ENCODE assay signal across 1 cellular context in the genomic region with DNA sequence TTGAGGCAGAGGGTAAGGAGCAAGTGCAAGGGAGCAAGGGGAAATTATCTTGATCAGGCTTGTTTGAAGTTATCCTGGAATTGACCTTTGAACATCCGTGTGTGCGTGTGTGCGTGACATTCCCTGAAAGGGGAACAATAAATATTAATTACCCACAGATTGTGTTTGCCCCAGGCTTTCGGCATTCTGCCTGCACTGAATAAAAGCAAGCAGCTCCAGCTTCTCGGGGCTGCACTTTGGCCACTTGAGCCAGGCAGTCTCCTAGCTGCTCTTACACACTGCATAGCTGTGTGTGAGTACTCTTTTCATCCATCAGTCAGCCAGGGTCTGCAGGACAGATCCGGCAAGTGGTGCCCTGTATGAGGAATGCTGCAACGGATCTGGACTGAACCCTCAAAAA.
A peak's percentile ranks its signal among the peaks of the same experiment; 100 is the strongest.
TF ChIP-seq lines count a peak whose summit lies in the region.

No MANE protein-coding gene starts in this region.

TF ChIP-seq in HepG2, 621 proteins besides CTCF, POLR2A, EP300 and RAD21 (continues in another document):
- TF ChIP-seq NFATC3 (CRISPR knock-in tag; IDR thresholded peaks at IDR 0.05) = no peak
- TF ChIP-seq, protein P1, sequence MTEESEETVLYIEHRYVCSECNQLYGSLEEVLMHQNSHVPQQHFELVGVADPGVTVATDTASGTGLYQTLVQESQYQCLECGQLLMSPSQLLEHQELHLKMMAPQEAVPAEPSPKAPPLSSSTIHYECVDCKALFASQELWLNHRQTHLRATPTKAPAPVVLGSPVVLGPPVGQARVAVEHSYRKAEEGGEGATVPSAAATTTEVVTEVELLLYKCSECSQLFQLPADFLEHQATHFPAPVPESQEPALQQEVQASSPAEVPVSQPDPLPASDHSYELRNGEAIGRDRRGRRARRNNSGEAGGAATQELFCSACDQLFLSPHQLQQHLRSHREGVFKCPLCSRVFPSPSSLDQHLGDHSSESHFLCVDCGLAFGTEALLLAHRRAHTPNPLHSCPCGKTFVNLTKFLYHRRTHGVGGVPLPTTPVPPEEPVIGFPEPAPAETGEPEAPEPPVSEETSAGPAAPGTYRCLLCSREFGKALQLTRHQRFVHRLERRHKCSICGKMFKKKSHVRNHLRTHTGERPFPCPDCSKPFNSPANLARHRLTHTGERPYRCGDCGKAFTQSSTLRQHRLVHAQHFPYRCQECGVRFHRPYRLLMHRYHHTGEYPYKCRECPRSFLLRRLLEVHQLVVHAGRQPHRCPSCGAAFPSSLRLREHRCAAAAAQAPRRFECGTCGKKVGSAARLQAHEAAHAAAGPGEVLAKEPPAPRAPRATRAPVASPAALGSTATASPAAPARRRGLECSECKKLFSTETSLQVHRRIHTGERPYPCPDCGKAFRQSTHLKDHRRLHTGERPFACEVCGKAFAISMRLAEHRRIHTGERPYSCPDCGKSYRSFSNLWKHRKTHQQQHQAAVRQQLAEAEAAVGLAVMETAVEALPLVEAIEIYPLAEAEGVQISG (CRISPR knock-in tag; IDR thresholded peaks at IDR 0.05) = peak; percentile 28; the same call in 1 of the 2 replicates
- TF ChIP-seq NAIF1 (CRISPR knock-in tag; IDR thresholded peaks at IDR 0.05; ENCODE audit: borderline replicate concordance) = no peak
- TF ChIP-seq POLR2AphosphoS5 (IDR thresholded peaks at IDR 0.05; ENCODE audit: low read depth, low read length) = peak; percentile 25; the same call in 1 of the 2 replicates
- TF ChIP-seq MIXL1 (CRISPR knock-in tag; IDR thresholded peaks at IDR 0.05) = peak; percentile 72; the same call in 1 of the 2 replicates
- peak; percentile 45; the same call in 1 of the 2 replicates for TF ChIP-seq GATAD2A (CRISPR knock-in tag; IDR thresholded peaks at IDR 0.05)
- TF ChIP-seq ZIK1 (CRISPR knock-in tag; IDR thresholded peaks at IDR 0.05; ENCODE audit: borderline replicate concordance, low read depth) = no peak
- TF ChIP-seq, protein P2, sequence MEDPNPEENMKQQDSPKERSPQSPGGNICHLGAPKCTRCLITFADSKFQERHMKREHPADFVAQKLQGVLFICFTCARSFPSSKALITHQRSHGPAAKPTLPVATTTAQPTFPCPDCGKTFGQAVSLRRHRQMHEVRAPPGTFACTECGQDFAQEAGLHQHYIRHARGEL (CRISPR knock-in tag; IDR thresholded peaks at IDR 0.05) = no peak
- TF ChIP-seq TEAD3 (CRISPR knock-in tag; optimal IDR thresholded peaks at IDR 0.05; ENCODE audit: borderline replicate concordance) = peak; percentile 61
- no peak for TF ChIP-seq LCORL (IDR thresholded peaks at IDR 0.05)
- TF ChIP-seq LCORL (CRISPR knock-in tag; IDR thresholded peaks at IDR 0.05) = peak; percentile 64; the same call in 1 of the 2 replicates
- 0 out of 2 replicates have a peak, but pooled peaks have one; percentile 62 for TF ChIP-seq MEIS2 (CRISPR knock-in tag; IDR thresholded peaks at IDR 0.05)
- no peak for TF ChIP-seq SP2 (CRISPR knock-in tag; IDR thresholded peaks at IDR 0.05)
- 0 out of 2 replicates have a peak, but pooled peaks have one; percentile 41 for TF ChIP-seq ZNF549 (CRISPR knock-in tag; IDR thresholded peaks at IDR 0.05)
- TF ChIP-seq RORA (CRISPR knock-in tag; IDR thresholded peaks at IDR 0.05) = no peak
- peak; percentile 49 for TF ChIP-seq NCOR1 (IDR thresholded peaks at IDR 0.05; ENCODE audit: borderline replicate concordance, low read length)
- peak; percentile 33 for TF ChIP-seq XRCC5 (optimal IDR thresholded peaks at IDR 0.05; ENCODE audit: low read length)
- TF ChIP-seq SOX6 (IDR thresholded peaks at IDR 0.05) = no peak
- peak; percentile 59 for TF ChIP-seq SOX6 (CRISPR knock-in tag; IDR thresholded peaks at IDR 0.05)
- TF ChIP-seq, protein P3, sequence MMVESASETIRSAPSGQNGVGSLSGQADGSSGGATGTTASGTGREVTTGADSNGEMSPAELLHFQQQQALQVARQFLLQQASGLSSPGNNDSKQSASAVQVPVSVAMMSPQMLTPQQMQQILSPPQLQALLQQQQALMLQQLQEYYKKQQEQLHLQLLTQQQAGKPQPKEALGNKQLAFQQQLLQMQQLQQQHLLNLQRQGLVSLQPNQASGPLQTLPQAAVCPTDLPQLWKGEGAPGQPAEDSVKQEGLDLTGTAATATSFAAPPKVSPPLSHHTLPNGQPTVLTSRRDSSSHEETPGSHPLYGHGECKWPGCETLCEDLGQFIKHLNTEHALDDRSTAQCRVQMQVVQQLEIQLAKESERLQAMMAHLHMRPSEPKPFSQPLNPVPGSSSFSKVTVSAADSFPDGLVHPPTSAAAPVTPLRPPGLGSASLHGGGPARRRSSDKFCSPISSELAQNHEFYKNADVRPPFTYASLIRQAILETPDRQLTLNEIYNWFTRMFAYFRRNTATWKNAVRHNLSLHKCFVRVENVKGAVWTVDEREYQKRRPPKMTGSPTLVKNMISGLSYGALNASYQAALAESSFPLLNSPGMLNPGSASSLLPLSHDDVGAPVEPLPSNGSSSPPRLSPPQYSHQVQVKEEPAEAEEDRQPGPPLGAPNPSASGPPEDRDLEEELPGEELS (CRISPR knock-in tag; IDR thresholded peaks at IDR 0.05) = peak; percentile 36; the same call in 1 of the 2 replicates
- TF ChIP-seq ZNF34 (CRISPR knock-in tag; IDR thresholded peaks at IDR 0.05; ENCODE audit: borderline replicate concordance) = no peak
- TF ChIP-seq, protein P4, sequence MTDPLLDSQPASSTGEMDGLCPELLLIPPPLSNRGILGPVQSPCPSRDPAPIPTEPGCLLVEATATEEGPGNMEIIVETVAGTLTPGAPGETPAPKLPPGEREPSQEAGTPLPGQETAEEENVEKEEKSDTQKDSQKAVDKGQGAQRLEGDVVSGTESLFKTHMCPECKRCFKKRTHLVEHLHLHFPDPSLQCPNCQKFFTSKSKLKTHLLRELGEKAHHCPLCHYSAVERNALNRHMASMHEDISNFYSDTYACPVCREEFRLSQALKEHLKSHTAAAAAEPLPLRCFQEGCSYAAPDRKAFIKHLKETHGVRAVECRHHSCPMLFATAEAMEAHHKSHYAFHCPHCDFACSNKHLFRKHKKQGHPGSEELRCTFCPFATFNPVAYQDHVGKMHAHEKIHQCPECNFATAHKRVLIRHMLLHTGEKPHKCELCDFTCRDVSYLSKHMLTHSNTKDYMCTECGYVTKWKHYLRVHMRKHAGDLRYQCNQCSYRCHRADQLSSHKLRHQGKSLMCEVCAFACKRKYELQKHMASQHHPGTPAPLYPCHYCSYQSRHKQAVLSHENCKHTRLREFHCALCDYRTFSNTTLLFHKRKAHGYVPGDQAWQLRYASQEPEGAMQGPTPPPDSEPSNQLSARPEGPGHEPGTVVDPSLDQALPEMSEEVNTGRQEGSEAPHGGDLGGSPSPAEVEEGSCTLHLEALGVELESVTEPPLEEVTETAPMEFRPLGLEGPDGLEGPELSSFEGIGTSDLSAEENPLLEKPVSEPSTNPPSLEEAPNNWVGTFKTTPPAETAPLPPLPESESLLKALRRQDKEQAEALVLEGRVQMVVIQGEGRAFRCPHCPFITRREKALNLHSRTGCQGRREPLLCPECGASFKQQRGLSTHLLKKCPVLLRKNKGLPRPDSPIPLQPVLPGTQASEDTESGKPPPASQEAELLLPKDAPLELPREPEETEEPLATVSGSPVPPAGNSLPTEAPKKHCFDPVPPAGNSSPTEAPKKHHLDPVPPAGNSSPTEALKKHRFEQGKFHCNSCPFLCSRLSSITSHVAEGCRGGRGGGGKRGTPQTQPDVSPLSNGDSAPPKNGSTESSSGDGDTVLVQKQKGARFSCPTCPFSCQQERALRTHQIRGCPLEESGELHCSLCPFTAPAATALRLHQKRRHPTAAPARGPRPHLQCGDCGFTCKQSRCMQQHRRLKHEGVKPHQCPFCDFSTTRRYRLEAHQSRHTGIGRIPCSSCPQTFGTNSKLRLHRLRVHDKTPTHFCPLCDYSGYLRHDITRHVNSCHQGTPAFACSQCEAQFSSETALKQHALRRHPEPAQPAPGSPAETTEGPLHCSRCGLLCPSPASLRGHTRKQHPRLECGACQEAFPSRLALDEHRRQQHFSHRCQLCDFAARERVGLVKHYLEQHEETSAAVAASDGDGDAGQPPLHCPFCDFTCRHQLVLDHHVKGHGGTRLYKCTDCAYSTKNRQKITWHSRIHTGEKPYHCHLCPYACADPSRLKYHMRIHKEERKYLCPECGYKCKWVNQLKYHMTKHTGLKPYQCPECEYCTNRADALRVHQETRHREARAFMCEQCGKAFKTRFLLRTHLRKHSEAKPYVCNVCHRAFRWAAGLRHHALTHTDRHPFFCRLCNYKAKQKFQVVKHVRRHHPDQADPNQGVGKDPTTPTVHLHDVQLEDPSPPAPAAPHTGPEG (CRISPR knock-in tag; IDR thresholded peaks at IDR 0.05) = peak; percentile 28; the same call in 1 of the 2 replicates
- no peak for TF ChIP-seq FIP1L1 (IDR thresholded peaks at IDR 0.05; ENCODE audit: borderline replicate concordance, insufficient read depth, low read depth, low read length)
- no peak for TF ChIP-seq ZNF678 (CRISPR knock-in tag; IDR thresholded peaks at IDR 0.05)
- 0 out of 2 replicates have a peak, but pooled peaks have one; percentile 19 for TF ChIP-seq HDAC1 (CRISPR knock-in tag; IDR thresholded peaks at IDR 0.05)
- TF ChIP-seq, protein P5, sequence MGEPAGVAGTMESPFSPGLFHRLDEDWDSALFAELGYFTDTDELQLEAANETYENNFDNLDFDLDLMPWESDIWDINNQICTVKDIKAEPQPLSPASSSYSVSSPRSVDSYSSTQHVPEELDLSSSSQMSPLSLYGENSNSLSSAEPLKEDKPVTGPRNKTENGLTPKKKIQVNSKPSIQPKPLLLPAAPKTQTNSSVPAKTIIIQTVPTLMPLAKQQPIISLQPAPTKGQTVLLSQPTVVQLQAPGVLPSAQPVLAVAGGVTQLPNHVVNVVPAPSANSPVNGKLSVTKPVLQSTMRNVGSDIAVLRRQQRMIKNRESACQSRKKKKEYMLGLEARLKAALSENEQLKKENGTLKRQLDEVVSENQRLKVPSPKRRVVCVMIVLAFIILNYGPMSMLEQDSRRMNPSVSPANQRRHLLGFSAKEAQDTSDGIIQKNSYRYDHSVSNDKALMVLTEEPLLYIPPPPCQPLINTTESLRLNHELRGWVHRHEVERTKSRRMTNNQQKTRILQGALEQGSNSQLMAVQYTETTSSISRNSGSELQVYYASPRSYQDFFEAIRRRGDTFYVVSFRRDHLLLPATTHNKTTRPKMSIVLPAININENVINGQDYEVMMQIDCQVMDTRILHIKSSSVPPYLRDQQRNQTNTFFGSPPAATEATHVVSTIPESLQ (CRISPR knock-in tag; conservative IDR thresholded peaks at IDR 0.05) = no peak
- peak; percentile 92; the same call in 1 of the 2 replicates for TF ChIP-seq ZNF292 (CRISPR knock-in tag; IDR thresholded peaks at IDR 0.05; ENCODE audit: borderline replicate concordance, low read depth)
- TF ChIP-seq TOE1 (CRISPR knock-in tag; IDR thresholded peaks at IDR 0.05) = no peak
- TF ChIP-seq, protein P6, sequence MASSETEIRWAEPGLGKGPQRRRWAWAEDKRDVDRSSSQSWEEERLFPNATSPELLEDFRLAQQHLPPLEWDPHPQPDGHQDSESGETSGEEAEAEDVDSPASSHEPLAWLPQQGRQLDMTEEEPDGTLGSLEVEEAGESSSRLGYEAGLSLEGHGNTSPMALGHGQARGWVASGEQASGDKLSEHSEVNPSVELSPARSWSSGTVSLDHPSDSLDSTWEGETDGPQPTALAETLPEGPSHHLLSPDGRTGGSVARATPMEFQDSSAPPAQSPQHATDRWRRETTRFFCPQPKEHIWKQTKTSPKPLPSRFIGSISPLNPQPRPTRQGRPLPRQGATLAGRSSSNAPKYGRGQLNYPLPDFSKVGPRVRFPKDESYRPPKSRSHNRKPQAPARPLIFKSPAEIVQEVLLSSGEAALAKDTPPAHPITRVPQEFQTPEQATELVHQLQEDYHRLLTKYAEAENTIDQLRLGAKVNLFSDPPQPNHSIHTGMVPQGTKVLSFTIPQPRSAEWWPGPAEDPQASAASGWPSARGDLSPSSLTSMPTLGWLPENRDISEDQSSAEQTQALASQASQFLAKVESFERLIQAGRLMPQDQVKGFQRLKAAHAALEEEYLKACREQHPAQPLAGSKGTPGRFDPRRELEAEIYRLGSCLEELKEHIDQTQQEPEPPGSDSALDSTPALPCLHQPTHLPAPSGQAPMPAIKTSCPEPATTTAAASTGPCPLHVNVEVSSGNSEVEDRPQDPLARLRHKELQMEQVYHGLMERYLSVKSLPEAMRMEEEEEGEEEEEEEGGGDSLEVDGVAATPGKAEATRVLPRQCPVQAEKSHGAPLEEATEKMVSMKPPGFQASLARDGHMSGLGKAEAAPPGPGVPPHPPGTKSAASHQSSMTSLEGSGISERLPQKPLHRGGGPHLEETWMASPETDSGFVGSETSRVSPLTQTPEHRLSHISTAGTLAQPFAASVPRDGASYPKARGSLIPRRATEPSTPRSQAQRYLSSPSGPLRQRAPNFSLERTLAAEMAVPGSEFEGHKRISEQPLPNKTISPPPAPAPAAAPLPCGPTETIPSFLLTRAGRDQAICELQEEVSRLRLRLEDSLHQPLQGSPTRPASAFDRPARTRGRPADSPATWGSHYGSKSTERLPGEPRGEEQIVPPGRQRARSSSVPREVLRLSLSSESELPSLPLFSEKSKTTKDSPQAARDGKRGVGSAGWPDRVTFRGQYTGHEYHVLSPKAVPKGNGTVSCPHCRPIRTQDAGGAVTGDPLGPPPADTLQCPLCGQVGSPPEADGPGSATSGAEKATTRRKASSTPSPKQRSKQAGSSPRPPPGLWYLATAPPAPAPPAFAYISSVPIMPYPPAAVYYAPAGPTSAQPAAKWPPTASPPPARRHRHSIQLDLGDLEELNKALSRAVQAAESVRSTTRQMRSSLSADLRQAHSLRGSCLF (CRISPR knock-in tag; IDR thresholded peaks at IDR 0.05; ENCODE audit: borderline replicate concordance) = no peak
- TF ChIP-seq TBX2 (CRISPR knock-in tag; IDR thresholded peaks at IDR 0.05; ENCODE audit: borderline replicate concordance) = 0 out of 2 replicates have a peak, but pooled peaks have one; percentile 31
- TF ChIP-seq HDAC6 (IDR thresholded peaks at IDR 0.05; ENCODE audit: low read depth, low read length) = no peak
- peak; percentile 32; the same call in 1 of the 2 replicates for TF ChIP-seq PHF8 (CRISPR knock-in tag; IDR thresholded peaks at IDR 0.05)
- TF ChIP-seq, protein P7, sequence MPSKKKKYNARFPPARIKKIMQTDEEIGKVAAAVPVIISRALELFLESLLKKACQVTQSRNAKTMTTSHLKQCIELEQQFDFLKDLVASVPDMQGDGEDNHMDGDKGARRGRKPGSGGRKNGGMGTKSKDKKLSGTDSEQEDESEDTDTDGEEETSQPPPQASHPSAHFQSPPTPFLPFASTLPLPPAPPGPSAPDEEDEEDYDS (CRISPR knock-in tag; IDR thresholded peaks at IDR 0.05) = peak; percentile 49
- 0 out of 2 replicates have a peak, but pooled peaks have one; percentile 6 for TF ChIP-seq ZNF841 (CRISPR knock-in tag; IDR thresholded peaks at IDR 0.05; ENCODE audit: borderline replicate concordance)
- peak; percentile 59 for TF ChIP-seq HNF4G (IDR thresholded peaks at IDR 0.05; ENCODE audit: borderline replicate concordance, low read depth, low read length)
- TF ChIP-seq HNF4G (CRISPR knock-in tag; IDR thresholded peaks at IDR 0.05; ENCODE audit: borderline replicate concordance, low read depth) = 0 out of 2 replicates have a peak, but pooled peaks have one; percentile 38
- TF ChIP-seq, protein P8, sequence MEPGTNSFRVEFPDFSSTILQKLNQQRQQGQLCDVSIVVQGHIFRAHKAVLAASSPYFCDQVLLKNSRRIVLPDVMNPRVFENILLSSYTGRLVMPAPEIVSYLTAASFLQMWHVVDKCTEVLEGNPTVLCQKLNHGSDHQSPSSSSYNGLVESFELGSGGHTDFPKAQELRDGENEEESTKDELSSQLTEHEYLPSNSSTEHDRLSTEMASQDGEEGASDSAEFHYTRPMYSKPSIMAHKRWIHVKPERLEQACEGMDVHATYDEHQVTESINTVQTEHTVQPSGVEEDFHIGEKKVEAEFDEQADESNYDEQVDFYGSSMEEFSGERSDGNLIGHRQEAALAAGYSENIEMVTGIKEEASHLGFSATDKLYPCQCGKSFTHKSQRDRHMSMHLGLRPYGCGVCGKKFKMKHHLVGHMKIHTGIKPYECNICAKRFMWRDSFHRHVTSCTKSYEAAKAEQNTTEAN (CRISPR knock-in tag; conservative IDR thresholded peaks at IDR 0.05) = peak; percentile 31; the same call in 1 of the 2 replicates
